Comparison of ENCODE assay signal across 8 cellular contexts in the genomic region with DNA sequence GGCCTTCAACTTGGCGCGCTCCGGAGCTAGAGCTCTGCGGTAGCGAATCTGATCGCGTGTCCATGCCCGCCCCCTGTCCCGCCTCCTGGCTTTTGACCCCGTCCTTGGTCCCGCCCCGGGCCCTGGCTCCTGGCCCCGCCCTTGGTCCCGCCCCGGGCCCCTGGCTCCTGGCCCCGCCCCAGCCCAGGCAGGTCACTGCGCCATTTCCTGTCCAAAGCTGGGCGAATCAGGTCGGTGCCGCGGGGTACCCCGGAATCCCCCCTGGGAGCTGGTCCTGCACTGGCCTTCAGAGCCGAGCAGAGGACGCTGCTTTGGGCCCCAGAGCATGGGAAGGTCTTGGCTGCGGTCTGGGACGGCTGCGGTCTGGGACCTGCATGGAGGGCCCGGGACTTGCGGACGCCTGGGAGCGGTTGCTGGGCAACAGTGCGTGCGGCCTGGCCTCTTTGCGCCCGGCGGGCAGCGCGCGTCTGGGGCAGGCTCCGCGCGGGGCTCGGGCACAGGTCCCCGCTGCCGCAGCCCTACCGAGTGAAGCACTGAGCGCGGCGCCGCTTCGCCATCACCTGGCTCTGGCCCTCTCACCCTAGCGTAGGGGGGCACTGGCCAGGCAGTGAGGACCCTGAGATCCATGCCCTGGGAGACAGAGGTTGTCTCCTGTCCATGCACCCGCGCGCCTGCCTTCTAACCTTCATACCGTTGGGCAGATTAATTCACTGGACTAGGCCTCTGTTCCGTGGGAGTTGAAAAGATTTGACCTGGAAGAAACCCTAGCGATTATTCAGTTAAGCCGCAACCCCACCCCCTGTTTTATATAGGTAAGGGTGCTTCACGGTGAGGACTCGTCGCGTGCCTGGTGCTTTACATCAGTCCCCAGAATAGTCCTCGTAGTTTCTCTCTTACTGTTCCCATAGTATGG. TPM values are rescaled to one million over a fixed set of nuclear protein-coding genes. Genes with fewer than 3 reads are reported as not detected.
DNase-seq lines count a peak whose midpoint lies in the region; ATAC-seq and TF ChIP-seq lines count a peak whose summit lies in the region.

A gene with protein sequence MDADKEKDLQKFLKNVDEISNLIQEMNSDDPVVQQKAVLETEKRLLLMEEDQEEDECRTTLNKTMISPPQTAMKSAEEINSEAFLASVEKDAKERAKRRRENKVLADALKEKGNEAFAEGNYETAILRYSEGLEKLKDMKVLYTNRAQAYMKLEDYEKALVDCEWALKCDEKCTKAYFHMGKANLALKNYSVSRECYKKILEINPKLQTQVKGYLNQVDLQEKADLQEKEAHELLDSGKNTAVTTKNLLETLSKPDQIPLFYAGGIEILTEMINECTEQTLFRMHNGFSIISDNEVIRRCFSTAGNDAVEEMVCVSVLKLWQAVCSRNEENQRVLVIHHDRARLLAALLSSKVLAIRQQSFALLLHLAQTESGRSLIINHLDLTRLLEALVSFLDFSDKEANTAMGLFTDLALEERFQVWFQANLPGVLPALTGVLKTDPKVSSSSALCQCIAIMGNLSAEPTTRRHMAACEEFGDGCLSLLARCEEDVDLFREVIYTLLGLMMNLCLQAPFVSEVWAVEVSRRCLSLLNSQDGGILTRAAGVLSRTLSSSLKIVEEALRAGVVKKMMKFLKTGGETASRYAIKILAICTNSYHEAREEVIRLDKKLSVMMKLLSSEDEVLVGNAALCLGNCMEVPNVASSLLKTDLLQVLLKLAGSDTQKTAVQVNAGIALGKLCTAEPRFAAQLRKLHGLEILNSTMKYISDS (plus strand): TSS at position 195 of the 913 bp plus-strand sequence. CDS start 1,675 bp downstream, outside the sequence.

- H3K4me1 ChIP-seq in BE2C (0 out of 2 replicates have a peak, but pooled peaks cover 2% of the 10 kb centered on the region), mucosa of descending colon (ENCODE audit: low read depth) (no peaks in the 10 kb centered on the region)

- ATAC-seq in HG03460 (IDR thresholded peaks at IDR 0.05; ENCODE audit: unreplicated experiment) (peak; percentile 98), mucosa of descending colon (peak; percentile 100)

- DNase-seq in BE2C (peak; percentile 97), GM19240 (ENCODE audit: insufficient read length, low spot score) (peak; percentile 58), NOMO-1 treated with dmso at 0.1 percent for 144 hours (lab: John Stamatoyannopoulos, UW; ENCODE audit: unreplicated experiment) (peak; percentile 90), activated T-cell treated with anti-CD3 and anti-CD28 coated beads for 1 hour (ENCODE audit: low read depth) (peak; percentile 83), epithelial cell of esophagus (ENCODE audit: low read depth) (peak; percentile 92), mucosa of descending colon (peak; percentile 96 to 99 (median 99))
- DNase-seq in stimulated activated CD8-positive, alpha-beta memory T cell treated with anti-CD3 and anti-CD28 coated beads, Interleukin-2, amount 100 ng/mL, for 48 hours (ENCODE audit: low read depth in 2 of 2): peak; percentile 93 to 94

- H3K9me3 ChIP-seq in BE2C: no peaks in the 10 kb centered on the region
- no peaks in the 10 kb centered on the region for H3K9me3 ChIP-seq in mucosa of descending colon

- H3K4me3 ChIP-seq in BE2C (ENCODE audit: low read depth, low read length) (peak within 1 kb of the TSS; percentile 85), epithelial cell of esophagus (ENCODE audit: low read length) (peak within 1 kb of the TSS; percentile 83), mucosa of descending colon (peak within 1 kb of the TSS; percentile 76)

- intact Hi-C loops in mucosa of descending colon (cut with DNase I, micrococcal nuclease): no loop called here

- no peaks in the 10 kb centered on the region for H3K27me3 ChIP-seq in BE2C

- no peak for TF ChIP-seq CTCF in BE2C (IDR thresholded peaks at IDR 0.05; ENCODE audit: low read depth, low read length)
- no peak for TF ChIP-seq CTCF in epithelial cell of esophagus (IDR thresholded peaks at IDR 0.05; ENCODE audit: insufficient read depth, low read depth, low read length, missing control alignments)
- TF ChIP-seq CTCF in mucosa of descending colon (IDR thresholded peaks at IDR 0.05): no peak

- H3K36me3 ChIP-seq in BE2C (no peaks in the 10 kb centered on the region), mucosa of descending colon (ENCODE audit: low read depth) (no peaks in the 10 kb centered on the region)

RNA-seq across cellular contexts. Expression of the gene that starts here (rescaled TPM):
- 11.8 TPM for polyA plus RNA-seq in BE2C (2012; ENCODE audit: insufficient read depth, insufficient read length, low read depth)
- 10 to 100 TPM; 13.5 to 20.7 (median 16.6) TPM for total RNA-seq in mucosa of descending colon

Comparison
In these comparisons a context has a peak if more than half of its experiments do, and no peak if none do; other contexts are left out.
1. Peak in every context shown above with its lines: DNase-seq, ATAC-seq and H3K4me3 ChIP-seq.